ENCODE assay signal across 1 cellular context in the genomic region with DNA sequence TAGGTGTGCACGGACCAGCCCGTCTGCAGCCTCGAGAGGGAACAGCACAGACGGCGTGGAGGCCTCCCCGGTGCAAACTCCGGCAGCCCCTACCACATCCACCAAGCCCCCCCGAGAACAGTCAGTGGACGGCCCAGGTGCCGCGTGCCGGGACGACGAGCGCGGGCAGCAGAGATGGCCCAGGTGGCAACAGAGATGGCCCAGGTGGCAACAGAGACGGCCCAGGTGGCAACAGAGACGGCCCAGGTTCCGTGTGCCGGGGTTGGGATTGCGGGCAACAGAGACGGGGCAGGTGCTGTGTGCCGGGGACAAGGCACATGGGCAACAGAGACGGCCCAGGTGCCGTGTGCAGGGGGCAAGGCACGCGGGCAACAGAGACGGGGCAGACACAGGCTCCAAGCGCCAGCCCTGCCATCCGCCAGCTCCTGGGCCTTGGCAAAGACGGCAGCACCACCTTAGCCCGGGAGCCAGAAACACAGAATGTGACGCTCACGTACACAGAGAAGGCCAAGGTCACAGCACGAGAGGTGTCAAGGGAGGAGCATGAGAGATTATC.
TF ChIP-seq lines count a peak whose summit lies in the region.

No MANE protein-coding gene starts in this region.

TF ChIP-seq in H1, 55 proteins besides CTCF, POLR2A, EP300 and RAD21:
- no peak for TF ChIP-seq CHD2 (IDR thresholded peaks at IDR 0.05; ENCODE audit: low read length)
- 0 out of 2 replicates have a peak, but pooled peaks have one; percentile 28 for TF ChIP-seq MAX (IDR thresholded peaks at IDR 0.05)
- no peak for TF ChIP-seq GABPA (IDR thresholded peaks at IDR 0.05; ENCODE audit: borderline replicate concordance, insufficient read depth, low read length)
- TF ChIP-seq NRF1 (IDR thresholded peaks at IDR 0.05; ENCODE audit: low read depth, low read length), result no peak
